In genomic region chr14:59482471-59483331, GRCh38 we compare ENCODE assay signal across 8 cellular contexts. TPM values are rescaled to one million over a fixed set of nuclear protein-coding genes. Genes with fewer than 3 reads are reported as not detected.
DNase-seq lines count a peak whose midpoint lies in the region; ATAC-seq and TF ChIP-seq lines count a peak whose summit lies in the region.

No MANE protein-coding gene starts in this region.

- CTCF ChIA-PET in RWPE1 (lab: Yijun Ruan, JAX), result no interaction called here

- H3K4me3 Mint-ChIP-seq in endothelial cell (ENCODE audit: unreplicated experiment) (peak overlapping the region; percentile 95), natural killer cell (peak overlapping the region; percentile 93)

- TF ChIP-seq CTCF in RWPE1 (conservative IDR thresholded peaks at IDR 0.05; ENCODE audit: low read depth) (no peak), endothelial cell (IDR thresholded peaks at IDR 0.05; ENCODE audit: unreplicated experiment) (no peak), natural killer cell (IDR thresholded peaks at IDR 0.05) (no peak), GM10266 (IDR thresholded peaks at IDR 0.05; ENCODE audit: control insufficient read depth, insufficient read depth, low read depth, missing control alignments) (no peak)

- no peaks in the 10 kb centered on the region for H3K36me3 Mint-ChIP-seq in endothelial cell (ENCODE audit: low read depth, unreplicated experiment)
- H3K36me3 Mint-ChIP-seq in natural killer cell, result no peaks in the 10 kb centered on the region

- H3K9me3 Mint-ChIP-seq in endothelial cell (ENCODE audit: unreplicated experiment) (no peaks in the 10 kb centered on the region), natural killer cell (no peaks in the 10 kb centered on the region)

- H3K4me1 Mint-ChIP-seq in endothelial cell (ENCODE audit: unreplicated experiment), result peaks cover 24% of the 10 kb centered on the region
- H3K4me1 Mint-ChIP-seq in natural killer cell, result peaks cover 41 to 49% of the 10 kb centered on the region in 2 donors

- H3K27ac Mint-ChIP-seq in endothelial cell (ENCODE audit: unreplicated experiment), result peak overlapping the region; percentile 91
- H3K27ac Mint-ChIP-seq in natural killer cell, result peak overlapping the region; percentile 86

- intact Hi-C loops in left cardiac atrium (cut with DNase I) (no loop called here), Right ventricle myocardium inferior (cut with DNase I) (loop anchor here (5.0 kb wide), 1 partner anchor 1500 kb away; the partner anchor contains the start of genes SLC38A6 and TRMT5), natural killer cell (cut with micrococcal nuclease) (loop anchor here (5.0 kb wide), 1 partner anchor 610 kb away; the partner anchor contains the start of gene PCNX4)

- H3K27me3 Mint-ChIP-seq in endothelial cell (ENCODE audit: unreplicated experiment), result peaks cover 6% of the 10 kb centered on the region
- no peaks in the 10 kb centered on the region for H3K27me3 Mint-ChIP-seq in natural killer cell (ENCODE audit: low read depth in 2 of 2)

- peak overlapping the region; percentile 94 for H3K27ac ChIP-seq in RWPE1

- POLR2A ChIA-PET in RWPE1 (lab: Yijun Ruan, JAX; ENCODE audit: low non-redundant PET), result no interaction called here

- peak; percentile 41 for DNase-seq in left cardiac atrium
- DNase-seq in Right ventricle myocardium inferior (ENCODE audit: missing footprints), result no peak
- DNase-seq in RWPE1 (ENCODE audit: low spot score), result peak; percentile 86
- no peak for DNase-seq in endothelial cell (ENCODE audit: low spot score)
- DNase-seq in natural killer cell, result no peak
- DNase-seq in GM10266 (ENCODE audit: extremely low spot score), result no peak
- no peak for DNase-seq in NCI-H1694 (lab: John Stamatoyannopoulos, UW)

- ATAC-seq in left cardiac atrium (peak in 1 of 2 donors; percentile 52), Right ventricle myocardium inferior (no peak), natural killer cell (no peak), HG03025 (IDR thresholded peaks at IDR 0.05; ENCODE audit: low FRiP score, unreplicated experiment) (no peak)

RNA-seq across cellular contexts. Expression of gene L3HYPDH, which starts 1.5 kb away (rescaled TPM):
- total RNA-seq in left cardiac atrium, result 10 to 100 TPM; 15.2 to 22.0 TPM
- 8.8 TPM for total RNA-seq in Right ventricle myocardium inferior
- 11.4 TPM for total RNA-seq in endothelial cell (ENCODE audit: unreplicated experiment)
- 10 to 100 TPM; 13.3 to 18.8 (median 16.5) TPM for total RNA-seq in natural killer cell

RNA-seq across cellular contexts. Expression of gene JKAMP, which starts 1.6 kb away (rescaled TPM):
- total RNA-seq in left cardiac atrium, result 10 to 100 TPM; 31.6 to 31.7 TPM
- 23.7 TPM for total RNA-seq in Right ventricle myocardium inferior
- 36.5 TPM for total RNA-seq in endothelial cell (ENCODE audit: unreplicated experiment)
- total RNA-seq in natural killer cell, result 10 to 100 TPM; 18.8 to 25.0 (median 20.5) TPM

RNA-seq across cellular contexts. Expression of gene GPR135, which starts 17.5 kb away (rescaled TPM):
- total RNA-seq in left cardiac atrium (1 to 10 TPM; 2.7 to 2.8 TPM), Right ventricle myocardium inferior (1.5 TPM), endothelial cell (ENCODE audit: unreplicated experiment) (1.5 TPM), natural killer cell (1 to 10 TPM; 1.3 to 1.8 (median 1.8) TPM)

Comparison
In these comparisons a context has a peak if more than half of its experiments do, and no peak if none do; other contexts are left out.
1. DNase-seq: peak in left cardiac atrium (single experiment) and RWPE1 (single experiment); none in Right ventricle myocardium inferior (single experiment), endothelial cell (single experiment), natural killer cell (single experiment), GM10266 (single experiment) and NCI-H1694 (single experiment).
2. intact Hi-C loops: an anchor here in Right ventricle myocardium inferior (5.0 kb wide) and natural killer cell (5.0 kb wide); none called in left cardiac atrium.